8 cellular contexts compared by ENCODE assay signal in the genomic region with DNA sequence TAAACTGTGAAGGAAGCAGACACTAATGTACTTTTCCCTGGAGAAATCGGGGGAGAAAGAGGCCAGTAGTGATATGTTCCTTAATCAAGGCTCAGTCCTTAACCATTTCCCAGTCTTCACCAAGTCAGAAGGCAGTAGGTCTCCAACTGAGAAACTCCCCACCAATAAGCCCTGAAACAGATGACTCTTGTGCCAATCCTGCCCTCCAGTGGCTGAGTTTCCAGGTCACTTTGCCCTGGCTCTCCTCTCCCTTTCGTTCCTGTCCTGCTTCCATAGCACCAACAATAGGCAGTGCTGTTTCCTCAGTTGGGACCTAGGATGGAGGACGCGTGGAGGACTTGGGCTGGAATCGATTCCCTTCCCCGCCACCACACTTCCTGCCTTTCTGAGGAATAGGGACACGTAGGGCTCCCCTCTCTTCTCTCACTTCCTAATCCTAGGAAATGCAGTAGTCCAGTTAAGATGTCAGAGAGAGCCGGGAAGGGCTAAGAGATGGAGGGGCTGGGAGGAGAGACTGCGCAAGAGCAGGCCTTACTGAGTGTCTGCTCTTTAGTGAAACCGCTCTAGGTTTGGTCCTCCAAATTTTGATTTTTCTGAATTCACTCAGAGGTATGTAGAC. TPM values are rescaled to one million over a fixed set of nuclear protein-coding genes. Genes with fewer than 3 reads are reported as not detected.
DNase-seq lines count a peak whose midpoint lies in the region; ATAC-seq and TF ChIP-seq lines count a peak whose summit lies in the region.

No MANE protein-coding gene starts in this region.

- H3K79me2 ChIP-seq in Loucy (ENCODE audit: insufficient read depth, low read length) = no peaks in the 10 kb centered on the region

- H3K9ac ChIP-seq in Loucy (ENCODE audit: low read depth, low read length, poor library complexity, severe bottlenecking) = no peak overlapping the region

- no peaks in the 10 kb centered on the region for H3K9me2 ChIP-seq in Loucy (replicated peaks; ENCODE audit: low read depth, low read length)

- no peaks in the 10 kb centered on the region for H3K4me1 ChIP-seq in Loucy (ENCODE audit: insufficient read depth, low read length, poor library complexity, severe bottlenecking)

- peak; percentile 44 for DNase-seq in AG09319 (ENCODE audit: extremely low read depth, low read depth)
- DNase-seq in SK-N-DZ (ENCODE audit: low spot score) = peak; percentile 89
- DNase-seq in fibroblast of gingiva (ENCODE audit: low read depth) = peak; percentile 74
- DNase-seq in putamen (ENCODE audit: low spot score) = peak; percentile 40
- DNase-seq in activated CD4-positive, CD25-positive, alpha-beta regulatory T cell (lab: John Stamatoyannopoulos, UW) = no peak

- H4K20me1 ChIP-seq in Loucy (ENCODE audit: insufficient read depth, low read length, poor library complexity, severe bottlenecking) = no peaks in the 10 kb centered on the region

- H2AFZ ChIP-seq in Loucy (ENCODE audit: low read length) = peak overlapping the region; percentile 32

- H3K27me3 ChIP-seq in Loucy (ENCODE audit: insufficient read depth, low read length, poor library complexity, severe bottlenecking) = no peaks in the 10 kb centered on the region

- no peaks in the 10 kb centered on the region for H3F3A ChIP-seq in Loucy (ENCODE audit: low read depth)

- H3K4me2 ChIP-seq in Loucy (ENCODE audit: low read depth, low read length, poor library complexity, severe bottlenecking) = no peak overlapping the region

- ATAC-seq in GM18498 (IDR thresholded peaks at IDR 0.05; ENCODE audit: unreplicated experiment) = no peak

- H3K36me3 ChIP-seq in Loucy (ENCODE audit: insufficient read depth, low read length) = no peaks in the 10 kb centered on the region

- H3K4me3 ChIP-seq in Loucy (ENCODE audit: low read length, poor library complexity, severe bottlenecking) = no peak overlapping the region

- TF ChIP-seq CTCF in AG09319 (IDR thresholded peaks at IDR 0.05; ENCODE audit: low read depth, low read length) (peak; percentile 79), GM12873 (IDR thresholded peaks at IDR 0.05; ENCODE audit: insufficient read depth, low read depth, low read length, missing control alignments) (peak; percentile 63), Loucy (conservative IDR thresholded peaks at IDR 0.05; ENCODE audit: low read length) (peak; percentile 67)

- H3K9me3 ChIP-seq in Loucy (ENCODE audit: insufficient read depth, low read depth, low read length) = no peaks in the 10 kb centered on the region

RNA-seq across cellular contexts. Expression of gene ATOH7, which starts 23.4 kb away (rescaled TPM):
- 1.1 TPM in 1 of 2 replicates, not detected in the other for polyA plus RNA-seq in SK-N-DZ (2014; cell fraction: cytosol; rRNA removed)
- polyA plus RNA-seq in SK-N-DZ (2014; cell fraction: nucleus; rRNA removed) = 0.54 and 0.73 TPM in 2 replicates

Comparison
In these comparisons a context has a peak if more than half of its experiments do, and no peak if none do; other contexts are left out.
1. DNase-seq: peak in AG09319 (single experiment), SK-N-DZ (single experiment), fibroblast of gingiva (single experiment) and putamen (single experiment); none in activated CD4-positive, CD25-positive, alpha-beta regulatory T cell (0 of 4).
2. Peak in every context shown above with its lines, with median percentiles within 50 percentile points of each other: CTCF ChIP-seq.